1 cellular context compared by ENCODE assay signal in the genomic region with DNA sequence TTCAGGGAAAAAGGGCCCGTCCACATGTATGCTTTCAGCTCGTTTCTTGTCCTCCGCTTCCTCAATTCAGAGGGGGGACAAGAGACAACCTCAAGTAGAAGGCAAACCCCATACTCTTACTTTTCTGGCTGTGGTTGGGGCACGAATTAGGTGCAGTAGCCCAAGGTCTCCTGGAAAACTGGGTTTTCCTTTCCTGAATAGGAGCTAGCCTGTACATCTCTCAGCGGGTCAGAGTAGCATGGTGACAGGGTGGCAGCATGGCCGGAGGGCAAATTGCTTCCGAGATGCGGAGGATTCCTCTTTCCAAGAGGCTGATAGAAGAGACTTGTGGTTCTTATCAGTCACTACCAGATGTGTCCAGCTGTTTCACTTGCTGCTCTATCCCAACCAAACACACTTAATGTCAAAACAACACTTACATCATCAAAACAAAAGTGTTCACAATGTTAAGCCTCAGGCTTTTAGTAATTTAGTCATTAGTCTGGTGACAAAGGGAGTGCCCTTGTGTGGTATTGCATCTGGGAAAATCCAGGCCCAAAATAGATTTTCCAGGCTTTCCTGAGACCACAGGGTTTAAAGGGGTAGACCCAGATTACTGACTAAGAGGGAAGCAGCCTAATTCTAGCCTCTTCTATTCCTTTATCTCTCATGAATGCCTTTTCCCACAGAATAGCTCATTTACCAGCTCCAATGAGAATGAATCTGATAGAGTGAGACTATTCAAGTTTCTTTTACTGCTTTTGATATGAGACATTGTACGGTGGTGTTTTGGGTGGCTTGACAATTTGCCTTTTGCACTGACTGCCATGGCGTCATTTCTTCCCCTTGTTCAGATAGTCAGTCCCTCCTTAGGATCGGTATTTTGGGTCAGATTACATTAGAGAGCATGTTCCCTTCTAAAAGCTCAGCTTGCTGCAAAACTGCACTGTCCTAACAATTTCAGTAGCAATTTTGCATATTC.
TF ChIP-seq lines count a peak whose summit lies in the region.

No MANE protein-coding gene starts in this region.

TF ChIP-seq in WTC11, 78 proteins besides CTCF, POLR2A, EP300 and RAD21 (continued from another document):
- TF ChIP-seq ZNF219 (CRISPR knock-in tag; IDR thresholded peaks at IDR 0.05; ENCODE audit: borderline replicate concordance), result no peak
